ENCODE assay signal across 19 cellular contexts in genomic region chr6:12548526-12548925, GRCh38.
DNase-seq lines count a peak whose midpoint lies in the region; ATAC-seq and TF ChIP-seq lines count a peak whose summit lies in the region.
"Had no signal": no experiment of that assay in that cellular context is flagged by ENCODE, and none has a peak within 500 bp of the region (broad histone marks: within the 10 kb centered on the region; RNA-seq: fewer than 3 reads in every experiment).

No MANE protein-coding gene starts in this region.

- no peak overlapping the region for H4K5ac ChIP-seq in mesendoderm (ENCODE audit: low read length)

- WGBS in mesendoderm (ENCODE audit: extremely low coverage, insufficient coverage, low lambda C conversion rate): no CpG with 5 or more reads among the region's 2 CpGs

- H2BK15ac ChIP-seq in mesendoderm (replicated peaks; ENCODE audit: low read depth): no peak overlapping the region

- H3K4me3 ChIP-seq in mesendoderm (ENCODE audit: low read length): no peak overlapping the region
- H3K4me3 ChIP-seq: adrenal gland, dorsolateral prefrontal cortex, pancreas had no signal

- no peaks in the 10 kb centered on the region for H3K79me2 ChIP-seq in mesendoderm (ENCODE audit: control insufficient read depth, insufficient read depth, low read length)

- no peak for TF ChIP-seq CTCF in omental fat pad (IDR thresholded peaks at IDR 0.05)

- no peak overlapping the region for H3K56ac ChIP-seq in mesendoderm (ENCODE audit: low read length)

- no peaks in the 10 kb centered on the region for H3K36me3 ChIP-seq in mesendoderm (ENCODE audit: control insufficient read depth, insufficient read depth, low read length)
- H3K36me3 ChIP-seq: adrenal gland, pancreas had no signal

- H3K18ac ChIP-seq in mesendoderm (ENCODE audit: low read length): no peak overlapping the region

- no peak overlapping the region for H2BK120ac ChIP-seq in mesendoderm (ENCODE audit: low read depth, low read length)

- H3K9ac ChIP-seq in mesendoderm (ENCODE audit: low read length): no peak overlapping the region

- no peaks in the 10 kb centered on the region for H3K4me1 ChIP-seq in mesendoderm (ENCODE audit: control insufficient read depth, low read depth, low read length)
- H3K4me1 ChIP-seq: adrenal gland had no signal

- ATAC-seq in omental fat pad (ENCODE audit: low FRiP score) (no peak), HG03442 (IDR thresholded peaks at IDR 0.05; ENCODE audit: unreplicated experiment) (no peak)
- ATAC-seq: pancreas, PC-3 had no signal

- DNase-seq in EH (ENCODE audit: low read depth): peak; percentile 95
- peak; percentile 65 for DNase-seq in RPMI7951 (ENCODE audit: low read depth)
- DNase-seq in fibroblast of gingiva (ENCODE audit: low read depth): peak; percentile 76
- DNase-seq in non-pigmented ciliary epithelial cell (ENCODE audit: low read depth): peak; percentile 71
- no peak for DNase-seq in omental fat pad (ENCODE audit: low spot score)
- no peak for DNase-seq in mesendoderm
- no peak for DNase-seq in NCI-H2029 (lab: John Stamatoyannopoulos, UW)
- DNase-seq: activated CD4-positive, alpha-beta T cell treated with anti-CD3 and anti-CD28 coated beads, Interleukin-2, amount 50 U/mL, for 48 hours; adrenal gland; C1 segment of cervical spinal cord; DMS153; dorsolateral prefrontal cortex; NCI-H187 treated with DMSO at 0.1 percent for 48 hours; NCI-H526; pancreas; PC-3; stimulated activated naive CD4-positive, alpha-beta T cell had no signal

- no peak overlapping the region for H4K8ac ChIP-seq in mesendoderm (ENCODE audit: low read depth, low read length)

- no peak overlapping the region for H2BK5ac ChIP-seq in mesendoderm (ENCODE audit: low read length)

- H3K79me1 ChIP-seq in mesendoderm (ENCODE audit: low read length): no peaks in the 10 kb centered on the region

- no peak overlapping the region for H2AK5ac ChIP-seq in mesendoderm (ENCODE audit: low read length)

- no peak overlapping the region for H3K4ac ChIP-seq in mesendoderm (ENCODE audit: low read depth, low read length)

- no peak overlapping the region for H3K27ac ChIP-seq in mesendoderm (ENCODE audit: low read depth, low read length)
- H3K27ac ChIP-seq: dorsolateral prefrontal cortex, HL-60, pancreas had no signal

- no peak overlapping the region for H3K23ac ChIP-seq in mesendoderm (ENCODE audit: low read length)

- no peaks in the 10 kb centered on the region for H3K27me3 ChIP-seq in mesendoderm (ENCODE audit: insufficient read depth, low read length, poor library complexity)
- H3K27me3 ChIP-seq: adrenal gland, pancreas had no signal

- H3K4me2 ChIP-seq in mesendoderm (ENCODE audit: low read length): no peak overlapping the region

Comparison
In these comparisons a context has a peak if more than half of its experiments do, and no peak if none do; other contexts are left out.
1. DNase-seq: peak in EH (single experiment), RPMI7951 (single experiment), fibroblast of gingiva (single experiment) and non-pigmented ciliary epithelial cell (single experiment); none in omental fat pad (single experiment), mesendoderm (single experiment) and NCI-H2029 (single experiment).